20 cellular contexts compared by ENCODE assay signal in genomic region chr12:113468365-113469223, GRCh38. TPM values are rescaled to one million over a fixed set of nuclear protein-coding genes. Genes with fewer than 3 reads are reported as not detected.
DNase-seq lines count a peak whose midpoint lies in the region; ATAC-seq, FAIRE-seq and TF ChIP-seq lines count a peak whose summit lies in the region.
"Had no signal": no experiment of that assay in that cellular context is flagged by ENCODE, and none has a peak within 500 bp of the region (broad histone marks: within the 10 kb centered on the region; RNA-seq: fewer than 3 reads in every experiment).

No MANE protein-coding gene starts in this region.

- no peak overlapping the region for H4K8ac ChIP-seq in mesenchymal stem cell (ENCODE audit: low read length)

- TF ChIP-seq EP300 in A549 (IDR thresholded peaks at IDR 0.05) (no peak), K562 (IDR thresholded peaks at IDR 0.05; ENCODE audit: low read length) (no peak)

- intact Hi-C loops in K562 (cut with micrococcal nuclease) (loop anchor here (10.0 kb wide), 1 partner anchor 116 kb away; no protein-coding TSS in a partner anchor), heart right ventricle (cut with DNase I) (no loop called here)

- H3K4me1 ChIP-seq in A549, result peaks cover 21% of the 10 kb centered on the region
- H3K4me1 ChIP-seq in K562 (replicated peaks in 1 of 2; ENCODE audit: control insufficient read depth in 2 of 2, insufficient read depth in 2 of 2, low read length in 2 of 2), result peaks cover 0 to 54% of the 10 kb centered on the region in 2 experiments; a peak in 3 of 5 replicates
- peaks cover 13% of the 10 kb centered on the region for H3K4me1 ChIP-seq in keratinocyte (ENCODE audit: control insufficient read depth, extremely low read depth, insufficient read depth, low read length)
- peaks cover 39% of the 10 kb centered on the region for H3K4me1 ChIP-seq in mesenchymal stem cell (ENCODE audit: control insufficient read depth, insufficient read depth, low read depth, low read length)
- peaks cover 12 to 52% (median 34%) of the 10 kb centered on the region in 9 donors for H3K4me1 ChIP-seq in heart right ventricle

- no peaks in the 10 kb centered on the region for H3K79me1 ChIP-seq in mesenchymal stem cell (replicated peaks; ENCODE audit: low read length, poor library complexity, severe bottlenecking)

- no peaks in the 10 kb centered on the region for H3K79me2 ChIP-seq in K562 (ENCODE audit: control insufficient read depth, insufficient read depth, low read length)
- H3K79me2 ChIP-seq in keratinocyte (ENCODE audit: control insufficient read depth, insufficient read depth, low read length), result no peaks in the 10 kb centered on the region

- WGBS in A549 (ENCODE audit: missing lambda C conversion rate), result 10% methylated on average over 20 of the region's 38 CpGs
- WGBS in K562 (ENCODE audit: insufficient coverage, low coverage, missing lambda C conversion rate), result 7% methylated on average over 30 of the region's 38 CpGs
- 2% methylated on average over 28 of the region's 38 CpGs for WGBS in mesenchymal stem cell
- WGBS in heart right ventricle, 2 donors, result 1 to 2% methylated on average over 38 of the region's 38 CpGs

- no peak for FAIRE-seq in A549 (lab: Jason Lieb, UNC)
- no peak for FAIRE-seq in K562 (lab: Jason Lieb, UNC)
- no peak for FAIRE-seq in keratinocyte (lab: Jason Lieb, UNC)
- FAIRE-seq: GM12878, urothelium cell line had no signal

- DNase-seq in A549 (ENCODE audit: low read depth in 1 of 2, low spot score in 1 of 2), result no peak
- peak; percentile 90 for DNase-seq in DMS53 (lab: John Stamatoyannopoulos, UW)
- DNase-seq in K562 (ENCODE audit: extremely low read depth in 1 of 4, low spot score in 3 of 4), result peak in 2 of 4 experiments; percentile 40 to 50
- DNase-seq in keratinocyte (ENCODE audit: low read depth, low spot score), result peak; percentile 4
- no peak for DNase-seq in LoVo (ENCODE audit: low spot score)
- DNase-seq in NCI-H345 (lab: John Stamatoyannopoulos, UW), result no peak
- DNase-seq in mesenchymal stem cell, result no peak
- no peak for DNase-seq in heart right ventricle
- DNase-seq: effector memory CD8-positive, alpha-beta T cell; NCI-H1417 treated with DMSO at 0.1 percent for 48 hours; NCI-H524; ovary; stimulated activated naive CD4-positive, alpha-beta T cell had no signal

- no peak overlapping the region for H2BK12ac ChIP-seq in mesenchymal stem cell (ENCODE audit: low read length in 2 of 2)

- no peak overlapping the region for H3K4ac ChIP-seq in mesenchymal stem cell (ENCODE audit: low read depth in 1 of 2, low read length in 2 of 2)

- no peak overlapping the region for H4K91ac ChIP-seq in mesenchymal stem cell (ENCODE audit: low read length)

- H3K9me1 ChIP-seq in K562 (ENCODE audit: control insufficient read depth, insufficient read depth, low read length), result no peaks in the 10 kb centered on the region
- no peaks in the 10 kb centered on the region for H3K9me1 ChIP-seq in keratinocyte (ENCODE audit: control insufficient read depth, extremely low read depth, insufficient read depth, low read length)

- H3K9ac ChIP-seq in K562 (ENCODE audit: insufficient read depth in 1 of 2, low read depth in 2 of 2, low read length in 2 of 2) (peak overlapping the region in 1 of 2 experiments; percentile 43; a peak in 1 of 4 replicates), keratinocyte (ENCODE audit: control insufficient read depth, extremely low read depth, insufficient read depth, low read length) (no peak overlapping the region), mesenchymal stem cell (ENCODE audit: low read length) (no peak overlapping the region)
- H3K9ac ChIP-seq: BLaER1 treated with 17β-estradiol and CSF1 and Interleukin-3, amounts not matched to agents 10 nM and 100 nM had no signal

- ATAC-seq in A549 (peak in 1 of 2 experiments; percentile 9; a peak in 1 of 6 replicates), K562 (peak; percentile 27), heart right ventricle (no peak)
- ATAC-seq: effector memory CD8-positive, alpha-beta T cell; GM12878 had no signal

- no TSS peak for BruUV-seq in K562 (replicated peaks; lab: Mats Ljungman, UMichigan)

- H3K4me3 ChIP-seq in A549 (no peak overlapping the region), K562 (peak overlapping the region; percentile 36; the same call in 1 of the 2 replicates), keratinocyte (ENCODE audit: control insufficient read depth in 2 of 3, extremely low read depth in 1 of 3, insufficient read depth in 2 of 3, low read depth in 1 of 3, low read length in 3 of 3) (peak overlapping the region; percentile 43 to 70 (median 58)), mesenchymal stem cell (ENCODE audit: insufficient read depth in 1 of 2, low read depth in 1 of 2, low read length in 2 of 2) (no peak overlapping the region), heart right ventricle (no peak overlapping the region)
- H3K4me3 ChIP-seq: BLaER1 treated with 17β-estradiol and CSF1 and Interleukin-3, amounts not matched to agents 10 nM and 100 nM; GM12878; ovary; PC-9 had no signal

- CTCF ChIA-PET in A549 (lab: Yijun Ruan, JAX) (interaction anchor here (1.3 to 2.4 kb wide), 4 partner anchors 8 to 444 kb away, joined by 3 to 8 read pairs (median 5); no protein-coding TSS in a partner anchor), K562 (lab: Yijun Ruan, JAX; ENCODE audit: low intra/inter-chr PET ratio) (no interaction called here)

- no peak for TF ChIP-seq CTCF in A549 (IDR thresholded peaks at IDR 0.05)
- TF ChIP-seq CTCF in K562 (IDR thresholded peaks at IDR 0.05 in 2 of 3, conservative IDR thresholded peaks at IDR 0.05 in 1 of 3; ENCODE audit: insufficient read depth in 2 of 3, low read depth in 1 of 3, low read length in 3 of 3), result no peak
- TF ChIP-seq CTCF in keratinocyte (optimal IDR thresholded peaks at IDR 0.05 in 1 of 3, IDR thresholded peaks at IDR 0.05 in 1 of 3, conservative IDR thresholded peaks at IDR 0.05 in 1 of 3; ENCODE audit: extremely low read depth in 1 of 3, insufficient read depth in 2 of 3, low read length in 3 of 3), result no peak
- no peak for TF ChIP-seq CTCF in heart right ventricle (IDR thresholded peaks at IDR 0.05)

- TF ChIP-seq RAD21 in A549 (conservative IDR thresholded peaks at IDR 0.05 in 1 of 2, IDR thresholded peaks at IDR 0.05 in 1 of 2) (no peak), K562 (CRISPR knock-in tag; conservative IDR thresholded peaks at IDR 0.05 in 1 of 2, IDR thresholded peaks at IDR 0.05 in 1 of 2) (no peak)

- dilution Hi-C loops in keratinocyte (cut with MboI; ENCODE audit: extremely low pct_ligation_motif_present, low sequenced_read_pairs), result no loop called here

- no peak overlapping the region for H2BK120ac ChIP-seq in mesenchymal stem cell (ENCODE audit: low read depth, low read length)

- H3K27ac ChIP-seq in A549 (no peak overlapping the region), K562 (ENCODE audit: extremely low read depth, low read depth, low read length) (no peak overlapping the region), keratinocyte (ENCODE audit: control insufficient read depth, insufficient read depth, low read length) (no peak overlapping the region), mesenchymal stem cell (ENCODE audit: low read length, poor library complexity, severe bottlenecking) (no peak overlapping the region), heart right ventricle (no peak overlapping the region)
- H3K27ac ChIP-seq: BLaER1 treated with 17β-estradiol and CSF1 and Interleukin-3, amounts not matched to agents 10 nM and 100 nM; ovary; PC-9 had no signal

- no peak for TF ChIP-seq POLR2A in A549 (IDR thresholded peaks at IDR 0.05; ENCODE audit: low read length)
- TF ChIP-seq POLR2A in K562 (conservative IDR thresholded peaks at IDR 0.05), result no peak

- H3K9me3 ChIP-seq in A549, result no peaks in the 10 kb centered on the region
- H3K9me3 ChIP-seq in K562 (replicated peaks; ENCODE audit: control insufficient read depth, insufficient read depth, low read depth, low read length), result no peaks in the 10 kb centered on the region
- H3K9me3 ChIP-seq in keratinocyte (ENCODE audit: control insufficient read depth, low read depth, low read length), result no peaks in the 10 kb centered on the region
- H3K9me3 ChIP-seq in mesenchymal stem cell (ENCODE audit: control insufficient read depth, low read length), result no peaks in the 10 kb centered on the region
- no peaks in the 10 kb centered on the region for H3K9me3 ChIP-seq in heart right ventricle
- H3K9me3 ChIP-seq: ovary had no signal

- H2BK5ac ChIP-seq in mesenchymal stem cell (ENCODE audit: low read depth, low read length, poor library complexity, severe bottlenecking), result no peak overlapping the region

- H3K27me3 ChIP-seq in K562 (ENCODE audit: control insufficient read depth in 2 of 2, insufficient read depth in 2 of 2, low read length in 2 of 2) (peaks cover 82 to 100% of the 10 kb centered on the region in 2 experiments), keratinocyte (ENCODE audit: control insufficient read depth, extremely low read depth, insufficient read depth, low read length) (peaks cover 100% of the 10 kb centered on the region), mesenchymal stem cell (ENCODE audit: control insufficient read depth in 1 of 2, insufficient read depth in 1 of 2, low read length in 2 of 2) (peaks cover 98 to 99% of the 10 kb centered on the region in 2 experiments), heart right ventricle (peaks cover 67 to 100% (median 100%) of the 10 kb centered on the region in 7 donors)

- POLR2A ChIA-PET in A549 (lab: Yijun Ruan, JAX) (no interaction called here), K562 (lab: Yijun Ruan, JAX) (interaction anchor here (0.7 kb wide), 1 partner anchor 285 kb away, joined by 4 read pairs; no protein-coding TSS in a partner anchor)

- H4K20me1 ChIP-seq in K562 (replicated peaks; ENCODE audit: control insufficient read depth, insufficient read depth, low read length), result peaks cover 24% of the 10 kb centered on the region
- peaks cover 2% of the 10 kb centered on the region for H4K20me1 ChIP-seq in keratinocyte (ENCODE audit: control insufficient read depth, extremely low read depth, insufficient read depth, low read length)

- no peak overlapping the region for H3K18ac ChIP-seq in mesenchymal stem cell (ENCODE audit: low read depth in 1 of 2, low read length in 2 of 2)

- peak overlapping the region; percentile 29; the same call in 2 of the 3 replicates for H3K4me2 ChIP-seq in A549
- H3K4me2 ChIP-seq in K562 (ENCODE audit: insufficient read depth, low read length), result 0 out of 2 replicates have a peak overlapping the region, but pooled peaks have one; percentile 67
- H3K4me2 ChIP-seq in keratinocyte (ENCODE audit: control insufficient read depth, extremely low read depth, insufficient read depth, low read depth, low read length), result peak overlapping the region; percentile 85
- H3K4me2 ChIP-seq in mesenchymal stem cell (ENCODE audit: low read length, poor library complexity, severe bottlenecking), result no peak overlapping the region
- H3K4me2 ChIP-seq: BLaER1 treated with 17β-estradiol and CSF1 and Interleukin-3, amounts not matched to agents 10 nM and 100 nM; PC-9 had no signal

- no peak overlapping the region for H3K14ac ChIP-seq in mesenchymal stem cell (ENCODE audit: low read length in 2 of 2)

- H2AFZ ChIP-seq in K562 (ENCODE audit: low read depth, low read length) (0 out of 2 replicates have a peak overlapping the region, but pooled peaks have one; percentile 44), keratinocyte (ENCODE audit: control insufficient read depth, low read length) (peak overlapping the region; percentile 71), mesenchymal stem cell (ENCODE audit: low read depth, low read length) (no peak overlapping the region)
- H2AFZ ChIP-seq: PC-9 had no signal

- no peak overlapping the region for H2BK15ac ChIP-seq in mesenchymal stem cell (ENCODE audit: low read depth, poor library complexity, severe bottlenecking)

- no peak overlapping the region for H2AK5ac ChIP-seq in mesenchymal stem cell (ENCODE audit: low read length, severe bottlenecking)

- in situ Hi-C loops in K562 (cut with MboI), result no loop called here

- H3K23ac ChIP-seq in mesenchymal stem cell (ENCODE audit: low read length in 2 of 2), result no peak overlapping the region

- H3K36me3 ChIP-seq in K562 (ENCODE audit: control insufficient read depth, insufficient read depth, low read length) (no peaks in the 10 kb centered on the region), keratinocyte (ENCODE audit: control insufficient read depth in 2 of 2, extremely low read depth in 1 of 2, insufficient read depth in 2 of 2, low read length in 2 of 2) (no peaks in the 10 kb centered on the region), mesenchymal stem cell (ENCODE audit: control insufficient read depth in 1 of 2, insufficient read depth in 2 of 2, low read depth in 1 of 2, low read length in 2 of 2) (no peaks in the 10 kb centered on the region), heart right ventricle (no peaks in the 10 kb centered on the region)
- H3K36me3 ChIP-seq: BLaER1 treated with 17β-estradiol and CSF1 and Interleukin-3, amounts not matched to agents 10 nM and 100 nM; ovary had no signal

RNA-seq across cellular contexts. Expression of gene LHX5, which starts 3.1 kb away (rescaled TPM):
- polyA plus RNA-seq in A549 (2011; rRNA removed), result not detected in 2 replicates
- polyA plus RNA-seq in A549 (2012; cell fraction: cytosol; rRNA removed), result not detected in 2 replicates
- 0.01 TPM in 1 of 2 replicates, not detected in the other for polyA plus RNA-seq in A549 (2012; cell fraction: nucleus; rRNA removed)
- polyA plus RNA-seq in A549 (2017; fragmentation: RNase III; extraction: RNeasy Plus Mini Kit Qiagen cat#74134 plus additional on column Dnase treatment), result not detected in 3 replicates
- polyA minus RNA-seq in A549 (2011; rRNA and poly(A)+ RNA removed), result not detected in 2 replicates
- 0.25 TPM in 1 of 2 replicates, not detected in the other for total RNA-seq in K562 (2011; cell fraction: chromatin; rRNA removed; ENCODE audit: low replicate concordance)
- 0.13 and 0.17 TPM in 2 replicates for total RNA-seq in K562 (2011; cell fraction: nucleolus; rRNA removed)
- total RNA-seq in K562 (2011; cell fraction: nucleoplasm; rRNA removed), result not detected in 2 replicates
- 0.05 TPM in 1 of 2 replicates, not detected in the other for total RNA-seq in K562 (2014; rRNA removed)
- not detected in 2 replicates for total RNA-seq in K562 (2014; rRNA removed; fragmentation: Illumina TruSeq; extraction: Trizol)
- total RNA-seq in K562 (2015; rRNA removed; fragmentation: Illumina TruSeq; extraction: Trizol), result not detected in 2 replicates
- 0.04 and 0.16 TPM in 2 replicates for total RNA-seq in K562 (2021)
- polyA plus RNA-seq in K562 (2011; rRNA removed), result 0.09 and 0.17 TPM in 2 replicates
- polyA plus RNA-seq in K562 (2011; cell fraction: cytosol; rRNA removed), result 0.24 and 0.64 TPM in 2 replicates
- 0.25 and 0.34 TPM in 2 replicates for polyA plus RNA-seq in K562 (2011; cell fraction: nucleus; rRNA removed)
- 0.03 and 0.08 TPM in 2 replicates for polyA plus RNA-seq in K562 (2012)
- not detected in 2 replicates for polyA plus RNA-seq in K562 (2014; fragmentation: Illumina TruSeq; extraction: Trizol)
- polyA plus RNA-seq in K562 (2014; fragmentation: Nextera tagmentation; extraction: Ambion mirVana), result not detected
- 0.08 TPM in 1 of 2 replicates, not detected in the other for polyA plus RNA-seq in K562 (2014; rRNA removed)
- not detected in 2 replicates for polyA minus RNA-seq in K562 (2011; rRNA and poly(A)+ RNA removed)
- polyA minus RNA-seq in K562 (2011; cell fraction: cytosol; rRNA and poly(A)+ RNA removed), result not detected in 2 replicates
- 0.13 TPM in 1 of 2 replicates, not detected in the other for polyA minus RNA-seq in K562 (2011; cell fraction: nucleus; rRNA and poly(A)+ RNA removed)
- polyA plus RNA-seq in keratinocyte, result 0.04 to 0.10 TPM (median 0.06 TPM) in 3 replicates
- 0.20 TPM for polyA plus RNA-seq in keratinocyte (2011; ENCODE audit: low read depth)
- 0.12 and 0.16 TPM in 2 replicates for polyA plus RNA-seq in keratinocyte (2011; cell fraction: cytosol; rRNA removed)
- polyA plus RNA-seq in keratinocyte (2011; cell fraction: nucleus; rRNA removed), result 0.11 and 0.28 TPM in 2 replicates
- polyA plus RNA-seq in keratinocyte (2012; ENCODE audit: low replicate concordance), result 0.19 and 0.35 TPM in 2 replicates
- polyA minus RNA-seq in keratinocyte, result not detected in 3 replicates
- not detected for polyA minus RNA-seq in keratinocyte (2011; cell fraction: cytosol; rRNA and poly(A)+ RNA removed)
- 0.16 TPM in 1 of 2 replicates, not detected in the other for polyA minus RNA-seq in keratinocyte (2011; cell fraction: nucleus; rRNA and poly(A)+ RNA removed)
- not detected for polyA plus RNA-seq in mesenchymal stem cell (2013, experiment 1 of 2)
- polyA plus RNA-seq in mesenchymal stem cell (2013, experiment 2 of 2), result not detected
- total RNA-seq in heart right ventricle, result not detected
- not detected for polyA plus RNA-seq in heart right ventricle
- total RNA-seq: cardiac septum, fibroblast of villous mesenchyme, GM12878, ovary, skeletal muscle tissue had no signal
- polyA plus RNA-seq: ovary had no signal

RNA-seq across cellular contexts. Expression of gene SDSL, which starts 46.4 kb away (rescaled TPM):
- polyA plus RNA-seq in A549 (2011; rRNA removed), result 21.0 and 22.0 TPM in 2 replicates
- 45.0 and 55.4 TPM in 2 replicates for polyA plus RNA-seq in A549 (2012; cell fraction: cytosol; rRNA removed)
- 41.1 and 51.2 TPM in 2 replicates for polyA plus RNA-seq in A549 (2012; cell fraction: nucleus; rRNA removed)
- 26.3 to 28.0 TPM (median 26.7 TPM) in 3 replicates for polyA plus RNA-seq in A549 (2017; fragmentation: RNase III; extraction: RNeasy Plus Mini Kit Qiagen cat#74134 plus additional on column Dnase treatment)
- 10.7 and 18.6 TPM in 2 replicates for polyA minus RNA-seq in A549 (2011; rRNA and poly(A)+ RNA removed)
- total RNA-seq in K562 (2011; cell fraction: chromatin; rRNA removed; ENCODE audit: low replicate concordance), result 3.2 and 9.7 TPM in 2 replicates
- 6.1 and 7.5 TPM in 2 replicates for total RNA-seq in K562 (2011; cell fraction: nucleolus; rRNA removed)
- 7.0 and 15.4 TPM in 2 replicates for total RNA-seq in K562 (2011; cell fraction: nucleoplasm; rRNA removed)
- total RNA-seq in K562 (2014; rRNA removed), result 7.4 and 9.1 TPM in 2 replicates
- total RNA-seq in K562 (2014; rRNA removed; fragmentation: Illumina TruSeq; extraction: Trizol), result 1.1 and 1.7 TPM in 2 replicates
- 6.3 and 7.8 TPM in 2 replicates for total RNA-seq in K562 (2015; rRNA removed; fragmentation: Illumina TruSeq; extraction: Trizol)
- 8.4 and 9.1 TPM in 2 replicates for total RNA-seq in K562 (2021)
- polyA plus RNA-seq in K562 (2011; rRNA removed), result 9.8 and 10.9 TPM in 2 replicates
- 13.4 and 29.5 TPM in 2 replicates for polyA plus RNA-seq in K562 (2011; cell fraction: cytosol; rRNA removed)
- 5.6 and 8.8 TPM in 2 replicates for polyA plus RNA-seq in K562 (2011; cell fraction: nucleus; rRNA removed)
- 15.2 and 23.6 TPM in 2 replicates for polyA plus RNA-seq in K562 (2012)
- 3.0 and 7.1 TPM in 2 replicates for polyA plus RNA-seq in K562 (2014; fragmentation: Illumina TruSeq; extraction: Trizol)
- 1 to 10 TPM in 1 of 2 experiments, under 1 TPM in 1; 0.31 to 2.0 TPM for polyA plus RNA-seq in K562 (2014; fragmentation: Nextera tagmentation; extraction: Ambion mirVana)
- 11.0 and 13.4 TPM in 2 replicates for polyA plus RNA-seq in K562 (2014; rRNA removed)
- polyA minus RNA-seq in K562 (2011; rRNA and poly(A)+ RNA removed), result 2.8 and 3.7 TPM in 2 replicates
- polyA minus RNA-seq in K562 (2011; cell fraction: cytosol; rRNA and poly(A)+ RNA removed), result 5.2 and 5.9 TPM in 2 replicates
- polyA minus RNA-seq in K562 (2011; cell fraction: nucleus; rRNA and poly(A)+ RNA removed), result 5.4 and 6.6 TPM in 2 replicates
- 1.4 to 4.7 TPM (median 1.9 TPM) in 3 replicates for polyA plus RNA-seq in keratinocyte
- 1.2 TPM for polyA plus RNA-seq in keratinocyte (2011; ENCODE audit: low read depth)
- polyA plus RNA-seq in keratinocyte (2011; cell fraction: cytosol; rRNA removed), result 2.7 and 4.8 TPM in 2 replicates
- 3.7 TPM in 2 replicates for polyA plus RNA-seq in keratinocyte (2011; cell fraction: nucleus; rRNA removed)
- 1.3 and 2.0 TPM in 2 replicates for polyA plus RNA-seq in keratinocyte (2012; ENCODE audit: low replicate concordance)
- polyA minus RNA-seq in keratinocyte, result 0.77 to 2.5 TPM in 2 of 3 replicates, not detected in the other
- 2.9 TPM for polyA minus RNA-seq in keratinocyte (2011; cell fraction: cytosol; rRNA and poly(A)+ RNA removed)
- polyA minus RNA-seq in keratinocyte (2011; cell fraction: nucleus; rRNA and poly(A)+ RNA removed), result 1.2 and 1.6 TPM in 2 replicates
- 5.4 TPM for polyA plus RNA-seq in mesenchymal stem cell (2013, experiment 1 of 2)
- 4.6 TPM for polyA plus RNA-seq in mesenchymal stem cell (2013, experiment 2 of 2)
- 10 to 100 TPM in 7 of 10 donors, 1 to 10 TPM in 3; 4.0 to 23.4 (median 15.3) TPM for total RNA-seq in heart right ventricle
- 1 to 10 TPM; 2.0 to 3.3 TPM for polyA plus RNA-seq in heart right ventricle

Comparison
In these comparisons a context has a peak if more than half of its experiments do, and no peak if none do; other contexts are left out.
1. DNase-seq: peak in DMS53 (single experiment) and keratinocyte (single experiment); none in A549 (0 of 2), LoVo (single experiment), NCI-H345 (single experiment), mesenchymal stem cell (single experiment) and heart right ventricle (0 of 2).
2. H3K4me3 ChIP-seq: peak in K562 (single experiment) and keratinocyte (3 of 3); none in A549 (single experiment), mesenchymal stem cell (0 of 2) and heart right ventricle (0 of 10).
3. Of the 35 proteins assayed by ChIP-seq in both K562 and A549: peak only in K562: PHF8; only in A549: none; in both: none; in neither: 34.